In the genomic region with DNA sequence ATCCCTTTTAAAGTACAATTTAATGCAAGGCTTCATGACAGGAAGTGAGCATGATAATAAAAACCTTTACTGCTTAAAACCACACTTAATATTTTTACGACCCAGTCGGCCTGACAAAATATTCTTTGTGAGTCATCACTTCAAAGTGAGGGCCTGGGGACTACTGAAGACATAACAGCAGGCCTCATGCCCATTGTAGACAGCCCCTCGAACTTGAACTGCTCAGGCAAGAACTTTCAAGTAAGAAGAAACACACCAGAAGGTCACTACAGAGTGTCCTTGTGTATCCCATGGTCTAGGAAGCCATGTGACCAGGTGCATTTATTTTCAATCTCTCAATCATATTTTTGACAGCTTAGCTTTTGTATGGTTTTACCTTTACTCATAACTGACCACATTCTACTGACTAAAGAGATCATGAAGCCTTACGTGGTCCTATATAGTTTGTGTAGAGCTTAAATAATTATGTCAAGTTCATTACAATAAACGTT, we compare ENCODE assay signal across 14 cellular contexts.
DNase-seq lines count a peak whose midpoint lies in the region; ATAC-seq and TF ChIP-seq lines count a peak whose summit lies in the region.
"Had no signal": no experiment of that assay in that cellular context is flagged by ENCODE, and none has a peak within 500 bp of the region (broad histone marks: within the 10 kb centered on the region; RNA-seq: fewer than 3 reads in every experiment).

No MANE protein-coding gene starts in this region.

- CTCF ChIA-PET in MCF 10A (lab: Yijun Ruan, JAX): interaction anchor here (0.5 to 2.5 kb wide), 5 partner anchors 20 to 292 kb away, joined by 4 to 9 read pairs (median 5); no protein-coding TSS in a partner anchor

- no peaks in the 10 kb centered on the region for H3K9me3 Mint-ChIP-seq in MCF 10A (ENCODE audit: unreplicated experiment)
- H3K9me3 Mint-ChIP-seq: activated T-helper 17 cell treated with anti-CD3 and anti-CD28 coated beads, Interleukin-2, amount 50 U/mL, for 72 hours had no signal

- H3K27ac ChIP-seq in breast epithelium: no peak overlapping the region
- H3K27ac ChIP-seq: tibial artery had no signal

- BruUV-seq in MCF 10A (replicated peaks; lab: Mats Ljungman, UMichigan): no TSS peak

- no peak for TF ChIP-seq POLR2A in breast epithelium (IDR thresholded peaks at IDR 0.05)

- no peaks in the 10 kb centered on the region for H3K27me3 Mint-ChIP-seq in MCF 10A (ENCODE audit: insufficient read depth, unreplicated experiment)
- H3K27me3 Mint-ChIP-seq: activated T-helper 17 cell treated with anti-CD3 and anti-CD28 coated beads, Interleukin-2, amount 50 U/mL, for 72 hours had no signal

- H3K36me3 ChIP-seq in breast epithelium: no peaks in the 10 kb centered on the region
- H3K36me3 ChIP-seq: tibial artery had no signal

- no peak for TF ChIP-seq CTCF in MCF 10A (IDR thresholded peaks at IDR 0.05; ENCODE audit: unreplicated experiment)
- TF ChIP-seq CTCF in breast epithelium (IDR thresholded peaks at IDR 0.05): no peak

- POLR2A ChIA-PET in MCF 10A (lab: Yijun Ruan, JAX): no interaction called here

- no peaks in the 10 kb centered on the region for H3K9me3 ChIP-seq in breast epithelium
- H3K9me3 ChIP-seq: tibial artery had no signal

- DNase-seq in MCF 10A (ENCODE audit: unreplicated experiment) (peak; percentile 23), breast epithelium (ENCODE audit: low spot score in 2 of 2) (no peak), NOMO-1 (lab: John Stamatoyannopoulos, UW; ENCODE audit: unreplicated experiment in 2 of 2) (peak; percentile 32 to 66), dermis blood vessel endothelial cell (peak; percentile 14), NCI-H1092 treated with DMSO at 0.1 percent for 48 hours (lab: John Stamatoyannopoulos, UW) (no peak), NCI-H510A (lab: John Stamatoyannopoulos, UW) (no peak)
- DNase-seq: activated CD4-positive, alpha-beta T cell treated with anti-CD3 and anti-CD28 coated beads, Interleukin-2, amount 50 U/mL, for 48 hours; Karpas-422; NCI-H2227 treated with DMSO at 0.1 percent for 48 hours; stimulated activated CD4-positive, alpha-beta T cell treated with anti-CD3 and anti-CD28 coated beads, Interleukin-1b, Interleukin-23, amount 100 ng/mL, for 48 hours; tibial artery had no signal

- H3K4me1 ChIP-seq in breast epithelium: no peaks in the 10 kb centered on the region

- ATAC-seq in GM21360 (IDR thresholded peaks at IDR 0.05; ENCODE audit: unreplicated experiment) (no peak), HG02588 (IDR thresholded peaks at IDR 0.05; ENCODE audit: unreplicated experiment) (no peak)
- ATAC-seq: activated T-helper 17 cell treated with anti-CD3 and anti-CD28 coated beads, Interleukin-2, amount 50 U/mL, for 72 hours had no signal

- no peaks in the 10 kb centered on the region for H3K36me3 Mint-ChIP-seq in MCF 10A (ENCODE audit: insufficient read depth, unreplicated experiment)

- H3K27ac Mint-ChIP-seq in MCF 10A (ENCODE audit: low read depth, unreplicated experiment): no peak overlapping the region
- H3K27ac Mint-ChIP-seq: activated T-helper 17 cell treated with anti-CD3 and anti-CD28 coated beads, Interleukin-2, amount 50 U/mL, for 72 hours had no signal

- peaks cover 4% of the 10 kb centered on the region for H3K4me1 Mint-ChIP-seq in MCF 10A (ENCODE audit: insufficient read depth, unreplicated experiment)
- H3K4me1 Mint-ChIP-seq: activated T-helper 17 cell treated with anti-CD3 and anti-CD28 coated beads, Interleukin-2, amount 50 U/mL, for 72 hours had no signal

- H3K4me3 ChIP-seq in breast epithelium: no peak overlapping the region
- H3K4me3 ChIP-seq: tibial artery had no signal

- no peak overlapping the region for H3K4me3 Mint-ChIP-seq in MCF 10A (ENCODE audit: unreplicated experiment)
- H3K4me3 Mint-ChIP-seq: activated T-helper 17 cell treated with anti-CD3 and anti-CD28 coated beads, Interleukin-2, amount 50 U/mL, for 72 hours had no signal

- intact Hi-C loops in MCF 10A (cut with micrococcal nuclease) (loop anchor here (5.0 to 10.0 kb wide), 2 partner anchors 101 to 333 kb away; no protein-coding TSS in a partner anchor), breast epithelium (cut with DNase I; ENCODE audit: low total_unique reads) (no loop called here)

- no peaks in the 10 kb centered on the region for H3K27me3 ChIP-seq in breast epithelium
- H3K27me3 ChIP-seq: tibial artery had no signal

Comparison
In these comparisons a context has a peak if more than half of its experiments do, and no peak if none do; other contexts are left out.
1. DNase-seq: peak in MCF 10A (single experiment), NOMO-1 (2 of 2) and dermis blood vessel endothelial cell (single experiment); none in breast epithelium (0 of 2), NCI-H1092 treated with DMSO at 0.1 percent for 48 hours (single experiment) and NCI-H510A (single experiment).